8 cellular contexts compared by ENCODE assay signal in the genomic region with DNA sequence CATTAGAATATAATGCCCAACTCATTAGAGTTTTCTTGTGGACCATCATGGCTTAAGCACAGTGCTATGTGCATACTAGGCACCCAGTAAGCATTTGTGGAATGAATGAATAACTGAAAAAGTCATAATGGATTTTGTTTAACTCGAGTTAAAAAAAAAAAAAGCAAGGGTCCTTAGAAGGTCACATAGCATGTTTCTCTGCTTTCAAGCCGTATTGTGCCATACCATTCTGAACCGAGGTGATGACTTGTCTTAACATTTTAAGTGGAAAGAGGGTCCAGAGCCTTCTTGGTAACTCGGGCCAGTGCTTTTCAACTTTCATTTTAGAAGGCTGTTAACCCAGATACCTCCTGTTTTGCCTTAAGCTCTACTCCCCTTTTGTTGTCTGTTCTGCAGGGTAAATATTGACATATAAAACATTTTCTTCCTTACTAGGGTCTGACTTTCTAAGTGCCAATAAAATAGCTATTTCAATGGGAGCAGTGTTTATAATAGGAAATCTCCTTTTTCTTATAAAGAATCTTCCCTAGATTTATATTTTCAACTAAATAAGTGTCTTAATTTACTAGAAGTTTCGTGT. TPM values are rescaled to one million over a fixed set of nuclear protein-coding genes. Genes with fewer than 3 reads are reported as not detected.
DNase-seq lines count a peak whose midpoint lies in the region; ATAC-seq and TF ChIP-seq lines count a peak whose summit lies in the region.

No MANE protein-coding gene starts in this region.

- peak overlapping the region; percentile 95 for H3K27ac ChIP-seq in left ventricle myocardium inferior (replicated peaks)
- peak overlapping the region; percentile 93 to 97 (median 95) for H3K27ac ChIP-seq in right lobe of liver
- peak overlapping the region; percentile 90 to 96 for H3K27ac ChIP-seq in uterus

- TF ChIP-seq CTCF in left ventricle myocardium inferior (IDR thresholded peaks at IDR 0.05; ENCODE audit: borderline replicate concordance) (no peak), right lobe of liver (IDR thresholded peaks at IDR 0.05) (no peak), uterus (IDR thresholded peaks at IDR 0.05) (no peak)

- 6% methylated on average over 5 of the region's 5 CpGs for WGBS in right lobe of liver (ENCODE audit: insufficient coverage, low coverage, low lambda C conversion rate, missing lambda C conversion rate)

- intact Hi-C loops in left ventricle myocardium inferior (cut with micrococcal nuclease) (no loop called here), left ventricle myocardium superior (cut with micrococcal nuclease) (no loop called here), right lobe of liver (cut with DNase I) (no loop called here), uterus (cut with DNase I; ENCODE audit: low total_unique reads) (no loop called here)

- no peak for DNase-seq in left ventricle myocardium inferior
- DNase-seq in left ventricle myocardium superior = no peak
- peak; percentile 28 for DNase-seq in astrocyte of the hippocampus (ENCODE audit: low read depth, low spot score)
- DNase-seq in right lobe of liver = no peak
- no peak for DNase-seq in uterus
- no peak for DNase-seq in NCI-H526 treated with DMSO at 0.1 percent for 48 hours (lab: John Stamatoyannopoulos, UW)
- DNase-seq in occipital lobe (lab: John Stamatoyannopoulos, UW) = no peak

- TF ChIP-seq POLR2A in right lobe of liver (IDR thresholded peaks at IDR 0.05) (no peak), uterus (IDR thresholded peaks at IDR 0.05) (no peak)

- H3K9me3 ChIP-seq in left ventricle myocardium inferior (replicated peaks) = no peaks in the 10 kb centered on the region
- H3K9me3 ChIP-seq in right lobe of liver = no peaks in the 10 kb centered on the region
- H3K9me3 ChIP-seq in uterus = no peaks in the 10 kb centered on the region

- H3K36me3 ChIP-seq in left ventricle myocardium inferior = no peaks in the 10 kb centered on the region
- no peaks in the 10 kb centered on the region for H3K36me3 ChIP-seq in right lobe of liver
- no peaks in the 10 kb centered on the region for H3K36me3 ChIP-seq in uterus

- ATAC-seq in left ventricle myocardium superior (no peak), right lobe of liver (peak in 1 of 4 donors; percentile 9), GM18511 (IDR thresholded peaks at IDR 0.05; ENCODE audit: unreplicated experiment) (no peak)

- no peaks in the 10 kb centered on the region for H3K27me3 ChIP-seq in left ventricle myocardium inferior (ENCODE audit: low read depth)
- H3K27me3 ChIP-seq in right lobe of liver = no peaks in the 10 kb centered on the region
- H3K27me3 ChIP-seq in uterus = no peaks in the 10 kb centered on the region

- H3K4me1 ChIP-seq in left ventricle myocardium inferior = peaks cover 42% of the 10 kb centered on the region
- peaks cover 0 to 26% (median 4%) of the 10 kb centered on the region in 4 donors for H3K4me1 ChIP-seq in right lobe of liver
- H3K4me1 ChIP-seq in uterus = peaks cover 7 to 9% of the 10 kb centered on the region in 2 donors

- H3K4me3 ChIP-seq in left ventricle myocardium inferior = peak overlapping the region; percentile 89
- peak overlapping the region; percentile 89 to 93 (median 91) for H3K4me3 ChIP-seq in right lobe of liver
- peak overlapping the region in 1 of 2 donors; percentile 80 for H3K4me3 ChIP-seq in uterus

RNA-seq across cellular contexts. Expression of a gene that starts 0.8 kb away (rescaled TPM):
- total RNA-seq in left ventricle myocardium inferior (not detected), left ventricle myocardium superior (not detected), right lobe of liver (under 1 TPM in 3 of 6 experiments, not detected in 3; 0.07 to 0.51 (median 0.15) TPM), uterus (under 1 TPM in 2 of 4 donors, not detected in 2; 0.21 to 0.27 TPM), occipital lobe (0.16 TPM)

RNA-seq across cellular contexts. Expression of a gene that starts 1.4 kb away (rescaled TPM):
- total RNA-seq in left ventricle myocardium inferior = 10.8 TPM
- total RNA-seq in left ventricle myocardium superior = 14.5 TPM
- total RNA-seq in right lobe of liver = 10 to 100 TPM; 24.1 to 39.1 (median 33.7) TPM
- total RNA-seq in uterus = 10 to 100 TPM in 2 of 4 donors, 1 to 10 TPM in 2; 2.8 to 27.9 (median 13.1) TPM
- total RNA-seq in occipital lobe = 70.2 TPM

RNA-seq across cellular contexts. Expression of a gene that starts 54.3 kb away (rescaled TPM):
- total RNA-seq in left ventricle myocardium inferior (not detected), left ventricle myocardium superior (not detected), right lobe of liver (under 1 TPM in 2 of 6 experiments, not detected in 4; 0.31 TPM), uterus (1 to 10 TPM in 2 of 4 donors, under 1 TPM in 1, not detected in 1; 0.85 to 2.4 (median 1.9) TPM), occipital lobe (5.6 TPM)
